ENCODE assay signal across 23 cellular contexts in the genomic region with DNA sequence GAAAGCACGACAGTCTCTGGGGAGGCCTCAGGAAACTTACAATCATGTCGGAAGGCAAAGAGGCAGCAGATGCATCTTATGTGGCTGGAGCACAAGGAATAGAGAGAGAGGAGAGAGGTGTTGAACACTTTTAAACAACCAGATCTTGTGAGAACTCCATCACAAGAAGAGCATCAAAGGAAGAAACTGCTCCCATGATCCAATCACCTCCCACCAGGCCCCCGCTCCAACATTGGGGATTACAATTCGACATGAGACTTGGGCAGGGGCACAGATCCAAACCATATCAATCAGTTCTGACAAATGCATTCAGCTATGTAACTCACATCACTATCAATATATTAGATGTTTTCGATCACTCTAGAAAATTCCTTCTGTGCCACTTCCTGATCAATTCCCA. TPM values are rescaled to one million over a fixed set of nuclear protein-coding genes. Genes with fewer than 3 reads are reported as not detected.
DNase-seq lines count a peak whose midpoint lies in the region; ATAC-seq and TF ChIP-seq lines count a peak whose summit lies in the region.
"Had no signal": no experiment of that assay in that cellular context is flagged by ENCODE, and none has a peak within 500 bp of the region (broad histone marks: within the 10 kb centered on the region; RNA-seq: fewer than 3 reads in every experiment).

No MANE protein-coding gene starts in this region.

- 93% methylated on average over 5 of the region's 5 CpGs for WGBS in lower leg skin, 2 donors
- WGBS in upper lobe of left lung, 2 donors = 93% methylated on average over 5 of the region's 5 CpGs

- TF ChIP-seq CTCF in chondrocyte (IDR thresholded peaks at IDR 0.05) (no peak), lower leg skin (IDR thresholded peaks at IDR 0.05) (no peak), upper lobe of left lung (IDR thresholded peaks at IDR 0.05) (no peak)

- DNase-seq in activated CD4-positive, alpha-beta T cell treated with anti-CD3 and anti-CD28 coated beads, Interleukin-2, amount 10 ng/mL, durations not matched to agents 24 days and 14 days = peak; percentile 30
- no peak for DNase-seq in activated CD4-positive, alpha-beta T cell treated with anti-CD3 and anti-CD28 coated beads for 1 hour
- DNase-seq in chondrocyte (ENCODE audit: low spot score) (no peak), lower leg skin (ENCODE audit: low spot score in 2 of 2) (peak; percentile 7 to 62), NCI-H526 treated with DMSO at 0.1 percent for 48 hours (lab: John Stamatoyannopoulos, UW) (no peak), NCI-H2196 treated with DMSO at 0.1 percent for 48 hours (lab: John Stamatoyannopoulos, UW; ENCODE audit: unreplicated experiment) (no peak), upper lobe of left lung (no peak)
- DNase-seq: 8988T; CD4-positive, alpha-beta T cell; DMS153; GDM1; GOT3; KBM-7; NCI-H1105 treated with DMSO at 0.1 percent for 48 hours; NCI-H1694; NCI-H2107; NCI-H2227 treated with DMSO at 0.1 percent for 48 hours; NCI-H510A treated with DMSO at 0.1 percent for 48 hours; NCI-H82; SIG-M5 had no signal

- intact Hi-C loops in activated CD4-positive, alpha-beta T cell treated with anti-CD3 and anti-CD28 coated beads, Interleukin-2, amount 10 ng/mL, durations not matched to agents 24 days and 14 days (cut with micrococcal nuclease) = no loop called here
- intact Hi-C loops in lower leg skin (cut with DNase I; ENCODE audit: low total_unique reads) = loop anchor here (10.0 kb wide), 1 partner anchor 51 kb away; no protein-coding TSS in a partner anchor

- H3K4me1 Mint-ChIP-seq in activated CD4-positive, alpha-beta T cell treated with anti-CD3 and anti-CD28 coated beads, Interleukin-2, amount 10 ng/mL, durations not matched to agents 24 days and 14 days = peaks cover 6% of the 10 kb centered on the region
- peaks cover 66% of the 10 kb centered on the region for H3K4me1 Mint-ChIP-seq in chondrocyte (ENCODE audit: low read depth)

- H3K27me3 ChIP-seq in upper lobe of left lung = no peaks in the 10 kb centered on the region

- no peaks in the 10 kb centered on the region for H3K9me3 Mint-ChIP-seq in activated CD4-positive, alpha-beta T cell treated with anti-CD3 and anti-CD28 coated beads, Interleukin-2, amount 10 ng/mL, durations not matched to agents 24 days and 14 days
- H3K9me3 Mint-ChIP-seq in chondrocyte (ENCODE audit: low read depth) = peaks cover 5% of the 10 kb centered on the region
- H3K9me3 Mint-ChIP-seq: CD4-positive, alpha-beta T cell had no signal

- H3K4me1 ChIP-seq in upper lobe of left lung = peaks cover 0 to 7% (median 0%) of the 10 kb centered on the region in 4 donors

- TF ChIP-seq POLR2A in lower leg skin (IDR thresholded peaks at IDR 0.05) (no peak), upper lobe of left lung (IDR thresholded peaks at IDR 0.05) (no peak)

- no peaks in the 10 kb centered on the region for H3K9me3 ChIP-seq in upper lobe of left lung

- no peak for ATAC-seq in HG02981 (IDR thresholded peaks at IDR 0.05; ENCODE audit: unreplicated experiment)
- no peak for ATAC-seq in upper lobe of left lung (ENCODE audit: low FRiP score in 2 of 2)
- ATAC-seq: GM12878, HCT116 had no signal

- H3K27ac Mint-ChIP-seq in activated CD4-positive, alpha-beta T cell treated with anti-CD3 and anti-CD28 coated beads, Interleukin-2, amount 10 ng/mL, durations not matched to agents 24 days and 14 days = no peak overlapping the region
- H3K27ac Mint-ChIP-seq in chondrocyte (ENCODE audit: unreplicated experiment) = peak overlapping the region; percentile 78
- H3K27ac Mint-ChIP-seq: CD4-positive, alpha-beta T cell had no signal

- no peaks in the 10 kb centered on the region for H3K27me3 Mint-ChIP-seq in activated CD4-positive, alpha-beta T cell treated with anti-CD3 and anti-CD28 coated beads, Interleukin-2, amount 10 ng/mL, durations not matched to agents 24 days and 14 days
- H3K27me3 Mint-ChIP-seq in chondrocyte (ENCODE audit: low read depth) = no peaks in the 10 kb centered on the region
- H3K27me3 Mint-ChIP-seq: CD4-positive, alpha-beta T cell had no signal

- H3K36me3 Mint-ChIP-seq in activated CD4-positive, alpha-beta T cell treated with anti-CD3 and anti-CD28 coated beads, Interleukin-2, amount 10 ng/mL, durations not matched to agents 24 days and 14 days (ENCODE audit: low read depth) = no peaks in the 10 kb centered on the region
- H3K36me3 Mint-ChIP-seq in chondrocyte (ENCODE audit: low read depth) = no peaks in the 10 kb centered on the region

- no peak overlapping the region for H3K4me3 ChIP-seq in lower leg skin (ENCODE audit: low read depth, poor library complexity, severe bottlenecking)
- H3K4me3 ChIP-seq in upper lobe of left lung = no peak overlapping the region
- H3K4me3 ChIP-seq: GM12878 had no signal

- no peaks in the 10 kb centered on the region for H3K36me3 ChIP-seq in upper lobe of left lung

- no peak overlapping the region for H3K27ac ChIP-seq in upper lobe of left lung

- no peak overlapping the region for H3K4me3 Mint-ChIP-seq in activated CD4-positive, alpha-beta T cell treated with anti-CD3 and anti-CD28 coated beads, Interleukin-2, amount 10 ng/mL, durations not matched to agents 24 days and 14 days
- H3K4me3 Mint-ChIP-seq in chondrocyte (ENCODE audit: unreplicated experiment) = no peak overlapping the region
- H3K4me3 Mint-ChIP-seq: CD4-positive, alpha-beta T cell had no signal

- TF ChIP-seq EP300 in upper lobe of left lung (IDR thresholded peaks at IDR 0.05) = no peak

RNA-seq across cellular contexts. Expression of a gene that starts 37.6 kb away (rescaled TPM):
- 28.6 and 30.4 TPM in 2 replicates for total RNA-seq in activated CD4-positive, alpha-beta T cell treated with anti-CD3 and anti-CD28 coated beads, Interleukin-2, amount 10 ng/mL, durations not matched to agents 24 days and 14 days
- total RNA-seq in chondrocyte = 12.0 to 14.2 TPM (median 13.6 TPM) in 3 replicates
- 100 to 1,000 TPM; 154 to 644 (median 289) TPM for total RNA-seq in lower leg skin
- 100 to 1,000 TPM in 5 of 6 donors, 10 to 100 TPM in 1; 70.2 to 215 (median 143) TPM for total RNA-seq in upper lobe of left lung

Comparison
In these comparisons a context has a peak if more than half of its experiments do, and no peak if none do; other contexts are left out.
1. DNase-seq: peak in activated CD4-positive, alpha-beta T cell treated with anti-CD3 and anti-CD28 coated beads, Interleukin-2, amount 10 ng/mL, durations not matched to agents 24 days and 14 days (single experiment) and lower leg skin (2 of 2); none in activated CD4-positive, alpha-beta T cell treated with anti-CD3 and anti-CD28 coated beads for 1 hour (single experiment), chondrocyte (single experiment), NCI-H526 treated with DMSO at 0.1 percent for 48 hours (single experiment), NCI-H2196 treated with DMSO at 0.1 percent for 48 hours (single experiment) and upper lobe of left lung (0 of 2).